In genomic region chr4:117874241-117874640, GRCh38 we compare ENCODE assay signal across 20 cellular contexts.
"Had no signal": no experiment of that assay in that cellular context is flagged by ENCODE, and none has a peak within 500 bp of the region (broad histone marks: within the 10 kb centered on the region; RNA-seq: fewer than 3 reads in every experiment).

No MANE protein-coding gene starts in this region.

- H3K4me1 ChIP-seq: parathyroid adenoma, right lobe of liver, tibial nerve, upper lobe of right lung, uterus had no signal

- H3K27ac ChIP-seq: coronary artery, neutrophil, parathyroid adenoma, right lobe of liver, thoracic aorta, upper lobe of right lung, uterus had no signal

- H3K9me3 ChIP-seq: neutrophil, right lobe of liver, thoracic aorta, tibial nerve, upper lobe of right lung, uterus had no signal

- H3K4me3 ChIP-seq: coronary artery, lung, right lobe of liver, thoracic aorta, tibial nerve, upper lobe of right lung, uterus had no signal

- H3K9ac ChIP-seq: parathyroid adenoma had no signal

- DNase-seq: effector memory CD8-positive, alpha-beta T cell; hypothalamus; immature natural killer cell; islet precursor cell; kidney glomerular epithelial cell; left ventricle myocardium superior; naive thymus-derived CD4-positive, alpha-beta T cell; right lobe of liver; small intestine; stimulated activated CD4-positive, alpha-beta T cell treated with anti-CD3 and anti-CD28 coated beads, Interleukin-15, amount 100 ng/mL, for 24 hours; stimulated activated CD4-positive, alpha-beta T cell treated with anti-CD3 and anti-CD28 coated beads, Interleukin-2, amount 100 ng/mL, for 48 hours; stimulated activated naive B cell treated with anti-CD40 and anti-IgM and Interleukin-4, amounts not matched to agents 10 μg/mL and 1 μg/mL and 100 μg/mL, for 72 hours; upper lobe of right lung; uterus had no signal

- H3K36me3 ChIP-seq: neutrophil, right lobe of liver, thoracic aorta, tibial nerve, upper lobe of right lung, uterus had no signal

- H2AFZ ChIP-seq: parathyroid adenoma had no signal

- H3K27me3 ChIP-seq: neutrophil, right lobe of liver, tibial nerve, upper lobe of right lung, uterus had no signal

- ATAC-seq: effector memory CD8-positive, alpha-beta T cell; left ventricle myocardium superior; naive thymus-derived CD4-positive, alpha-beta T cell; right lobe of liver; stimulated activated naive B cell treated with anti-CD40 and anti-IgM and Interleukin-4, amounts not matched to agents 10 μg/mL and 1 μg/mL and 100 μg/mL, for 72 hours; upper lobe of right lung had no signal
